ENCODE assay signal across 8 cellular contexts in genomic region chr6:26003102-26003694, GRCh38. TPM values are rescaled to one million over a fixed set of nuclear protein-coding genes. Genes with fewer than 3 reads are reported as not detected.
DNase-seq lines count a peak whose midpoint lies in the region; ATAC-seq and TF ChIP-seq lines count a peak whose summit lies in the region.

No MANE protein-coding gene starts in this region.

- H3K4me3 Mint-ChIP-seq in stimulated activated memory B cell treated with anti-CD40 and anti-IgM and Interleukin-4, amounts not matched to agents 10 μg/mL and 1 μg/mL and 100 μg/mL, for 72 hours: no peak overlapping the region

- BruUV-seq in OCI-LY7 (replicated peaks; lab: Mats Ljungman, UMichigan): no TSS peak

- peak; percentile 92 for TF ChIP-seq CTCF in OCI-LY7 (conservative IDR thresholded peaks at IDR 0.05; ENCODE audit: low read length)
- TF ChIP-seq CTCF in psoas muscle (IDR thresholded peaks at IDR 0.05): peak; percentile 75

- no peaks in the 10 kb centered on the region for H3K27me3 ChIP-seq in H7 (ENCODE audit: control insufficient read depth, insufficient read depth, low read length)
- H3K27me3 ChIP-seq in psoas muscle (ENCODE audit: insufficient read depth in 3 of 3, low read length in 2 of 3): no peaks in the 10 kb centered on the region

- peaks cover 27% of the 10 kb centered on the region for H3K36me3 Mint-ChIP-seq in stimulated activated memory B cell treated with anti-CD40 and anti-IgM and Interleukin-4, amounts not matched to agents 10 μg/mL and 1 μg/mL and 100 μg/mL, for 72 hours

- no peak overlapping the region for H2AFZ ChIP-seq in OCI-LY7 (ENCODE audit: low read length)

- no peaks in the 10 kb centered on the region for H3K79me2 ChIP-seq in OCI-LY7 (ENCODE audit: insufficient read depth, low read depth, low read length)

- CTCF ChIA-PET in OCI-LY7 (lab: Charles Lee; ENCODE audit: unreplicated experiment): interaction anchor here (0.9 kb wide), 1 partner anchor 10 kb away, joined by 5 read pairs; no protein-coding TSS in a partner anchor

- H3K36me3 ChIP-seq in H7 (replicated peaks; ENCODE audit: control insufficient read depth, insufficient read depth, low read length) (no peaks in the 10 kb centered on the region), OCI-LY7 (ENCODE audit: insufficient read depth, low read length) (peaks cover 10% of the 10 kb centered on the region), psoas muscle (ENCODE audit: insufficient read depth in 1 of 2, low read depth in 1 of 2) (peaks cover 0 to 12% of the 10 kb centered on the region in 2 donors)

- no peaks in the 10 kb centered on the region for H3K9me3 ChIP-seq in OCI-LY7 (ENCODE audit: low read length)
- no peaks in the 10 kb centered on the region for H3K9me3 ChIP-seq in psoas muscle

- H3K4me3 ChIP-seq in H7 (ENCODE audit: insufficient read depth, low read depth, low read length) (no peak overlapping the region), OCI-LY7 (ENCODE audit: low read depth, low read length, poor library complexity, severe bottlenecking) (no peak overlapping the region), psoas muscle (no peak overlapping the region)

- H3K4me1 ChIP-seq in OCI-LY7 (ENCODE audit: insufficient read depth, low read length, poor library complexity, severe bottlenecking) (no peaks in the 10 kb centered on the region), psoas muscle (no peaks in the 10 kb centered on the region)

- no peaks in the 10 kb centered on the region for H3K9me3 Mint-ChIP-seq in stimulated activated memory B cell treated with anti-CD40 and anti-IgM and Interleukin-4, amounts not matched to agents 10 μg/mL and 1 μg/mL and 100 μg/mL, for 72 hours

- intact Hi-C loops in OCI-LY7 (cut with micrococcal nuclease; ENCODE audit: unreplicated experiment) (loop anchor here (1.0 to 5.0 kb wide), 2 partner anchors 215 to 776 kb away; no protein-coding TSS in a partner anchor), Right ventricle myocardium superior (cut with DNase I) (loop anchor here (5.0 kb wide), 1 partner anchor 281 kb away; no protein-coding TSS in a partner anchor), psoas muscle (cut with DNase I) (loop anchor here in 1 of 2 donors (10.0 kb wide), 1 partner anchor 218 kb away; no protein-coding TSS in a partner anchor)

- ATAC-seq in Right ventricle myocardium superior (ENCODE audit: poor library complexity) (peak; percentile 75), psoas muscle (peak; percentile 27 to 87 (median 70)), HG03565 (IDR thresholded peaks at IDR 0.05; ENCODE audit: unreplicated experiment) (no peak)
- ATAC-seq in stimulated activated memory B cell treated with anti-CD40 and anti-IgM and Interleukin-4, amounts not matched to agents 10 μg/mL and 1 μg/mL and 100 μg/mL, for 72 hours: no peak

- no peaks in the 10 kb centered on the region for H3K4me1 Mint-ChIP-seq in stimulated activated memory B cell treated with anti-CD40 and anti-IgM and Interleukin-4, amounts not matched to agents 10 μg/mL and 1 μg/mL and 100 μg/mL, for 72 hours

- no peak overlapping the region for H3K27ac Mint-ChIP-seq in stimulated activated memory B cell treated with anti-CD40 and anti-IgM and Interleukin-4, amounts not matched to agents 10 μg/mL and 1 μg/mL and 100 μg/mL, for 72 hours

- DNase-seq in COLO668 (lab: John Stamatoyannopoulos, UW; ENCODE audit: unreplicated experiment) (peak; percentile 51), H7 (peak; percentile 68), OCI-LY7 (ENCODE audit: low spot score) (peak; percentile 52), Right ventricle myocardium superior (peak; percentile 48), psoas muscle (peak; percentile 39 to 57)
- DNase-seq in activated naive CD4-positive, alpha-beta T cell treated with Interleukin-2 at 50 U/mL for 16 hours: peak; percentile 46

- no peaks in the 10 kb centered on the region for H3K27me3 Mint-ChIP-seq in stimulated activated memory B cell treated with anti-CD40 and anti-IgM and Interleukin-4, amounts not matched to agents 10 μg/mL and 1 μg/mL and 100 μg/mL, for 72 hours

- no peaks in the 10 kb centered on the region for H3K9me2 ChIP-seq in OCI-LY7 (ENCODE audit: insufficient read depth, low read length)

- WGBS in psoas muscle, 3 donors: 1 to 2% (median 2%) methylated on average over 3 of the region's 3 CpGs

- H3K27ac ChIP-seq in OCI-LY7 (ENCODE audit: low read depth, low read length, poor library complexity, severe bottlenecking) (no peak overlapping the region), psoas muscle (no peak overlapping the region)

- POLR2A ChIA-PET in OCI-LY7 (lab: Charles Lee): interaction anchor here (0.8 to 1.6 kb wide), 6 partner anchors 10 to 415 kb away, joined by 3 to 5 read pairs (median 3); no protein-coding TSS in a partner anchor

- no peaks in the 10 kb centered on the region for H4K20me1 ChIP-seq in OCI-LY7 (ENCODE audit: insufficient read depth, low read length)

- no peak overlapping the region for H3K4me2 ChIP-seq in OCI-LY7 (ENCODE audit: low read length)

RNA-seq across cellular contexts. Expression of gene TRIM38, which starts 40.6 kb away (rescaled TPM):
- 1.0 and 2.3 TPM in 2 replicates for total RNA-seq in H7 (2014; rRNA removed; shearing (Covaris generic))
- 11.9 and 12.8 TPM in 2 replicates for total RNA-seq in OCI-LY7 (2014; rRNA removed; shearing (Covaris generic))
- total RNA-seq in OCI-LY7 (2022) (14.8 and 16.1 TPM in 2 replicates), Right ventricle myocardium superior (2.3 TPM), psoas muscle (1 to 10 TPM; 3.1 to 7.3 (median 4.8) TPM)
- polyA plus RNA-seq in psoas muscle: 1 to 10 TPM; 1.4 to 5.8 (median 3.4) TPM

Comparison
In these comparisons a context has a peak if more than half of its experiments do, and no peak if none do; other contexts are left out.
1. ATAC-seq: peak in Right ventricle myocardium superior (single experiment) and psoas muscle (4 of 4); none in stimulated activated memory B cell treated with anti-CD40 and anti-IgM and Interleukin-4, amounts not matched to agents 10 μg/mL and 1 μg/mL and 100 μg/mL, for 72 hours (single experiment) and HG03565 (single experiment).
2. Peak in every context shown above with its lines, with median percentiles within 50 percentile points of each other: DNase-seq.